Comparison of ENCODE assay signal across 11 cellular contexts in the genomic region with DNA sequence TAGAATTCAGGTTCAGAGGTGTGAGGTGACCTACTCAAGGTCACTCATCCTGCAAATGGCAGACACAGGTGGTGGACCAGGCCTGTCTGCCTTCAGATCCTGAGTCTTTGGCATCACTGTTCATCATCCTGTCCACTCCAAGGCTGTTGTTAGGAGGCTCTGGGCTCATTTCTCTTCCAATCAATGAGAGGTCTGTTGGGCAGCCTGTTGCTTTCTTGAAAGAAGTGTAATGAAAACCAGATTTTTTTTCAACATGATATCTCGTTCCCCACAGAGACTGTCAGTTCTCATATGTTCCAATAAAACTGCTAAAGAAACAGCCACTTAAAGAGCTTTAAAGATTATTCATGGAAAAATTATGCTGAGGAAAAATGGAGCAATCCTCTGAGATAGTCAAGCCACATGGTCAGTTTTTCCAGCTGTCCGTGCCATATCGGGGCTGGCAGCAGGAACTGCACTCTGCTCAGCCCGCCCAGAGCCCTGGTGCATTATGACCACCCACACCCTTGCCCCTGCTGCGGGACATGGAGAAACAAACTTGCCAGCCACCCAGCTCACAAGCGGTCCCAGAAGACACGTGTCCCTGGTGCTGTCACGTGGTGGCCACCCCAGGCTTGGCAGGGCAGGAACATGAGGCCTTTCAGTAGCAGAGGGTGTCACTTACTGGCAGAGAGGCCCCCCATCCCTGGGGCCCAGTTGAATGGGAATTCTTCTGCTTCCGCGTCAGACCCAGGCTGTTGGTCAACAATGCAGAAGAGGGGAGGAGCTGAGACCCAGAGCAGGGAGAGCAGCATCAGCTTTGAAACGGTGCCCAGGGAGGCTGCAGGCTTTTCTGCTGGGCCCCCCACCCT.
DNase-seq lines count a peak whose midpoint lies in the region; ATAC-seq and TF ChIP-seq lines count a peak whose summit lies in the region.
"Had no signal": no experiment of that assay in that cellular context is flagged by ENCODE, and none has a peak within 500 bp of the region (broad histone marks: within the 10 kb centered on the region; RNA-seq: fewer than 3 reads in every experiment).

No MANE protein-coding gene starts in this region.

- no peaks in the 10 kb centered on the region for H3K9me3 ChIP-seq in muscle layer of duodenum (ENCODE audit: control insufficient read depth in 1 of 2, low read length in 2 of 2)
- H3K9me3 ChIP-seq in tibial nerve, result no peaks in the 10 kb centered on the region

- H3K4me1 ChIP-seq in muscle layer of duodenum (ENCODE audit: control insufficient read depth in 1 of 2, insufficient read depth in 2 of 2, low read length in 2 of 2), result peaks cover 4 to 28% of the 10 kb centered on the region in 2 donors
- H3K4me1 ChIP-seq in tibial nerve, result peaks cover 0 to 51% (median 31%) of the 10 kb centered on the region in 4 donors

- no peak for TF ChIP-seq POLR2A in tibial nerve (IDR thresholded peaks at IDR 0.05)

- peak overlapping the region; percentile 85 for H3K27ac ChIP-seq in muscle layer of duodenum (ENCODE audit: low read length)
- peak overlapping the region; percentile 76 to 96 (median 85) for H3K27ac ChIP-seq in tibial nerve

- H3K4me3 ChIP-seq in fibroblast of the aortic adventitia (ENCODE audit: low read depth, low read length) (peak overlapping the region; percentile 11), muscle layer of duodenum (ENCODE audit: low read depth in 1 of 2, low read length in 2 of 2) (peak overlapping the region in 1 of 2 donors; percentile 32), tibial nerve (no peak overlapping the region)

- TF ChIP-seq CTCF in fibroblast of the aortic adventitia (IDR thresholded peaks at IDR 0.05; ENCODE audit: insufficient read depth, low read length), result no peak
- TF ChIP-seq CTCF in tibial nerve (IDR thresholded peaks at IDR 0.05), result no peak

- H3K27me3 ChIP-seq in muscle layer of duodenum (ENCODE audit: low read depth, low read length), result no peaks in the 10 kb centered on the region
- H3K27me3 ChIP-seq in tibial nerve, result no peaks in the 10 kb centered on the region

- DNase-seq in fibroblast of the aortic adventitia (ENCODE audit: low read depth) (peak; percentile 99), tibial nerve (ENCODE audit: low spot score in 2 of 2) (peak; percentile 82 to 86), DMS79 (lab: John Stamatoyannopoulos, UW) (no peak), LoVo (ENCODE audit: low spot score) (no peak), G401 (ENCODE audit: low spot score) (no peak)
- DNase-seq: activated CD4-positive, alpha-beta T cell treated with anti-CD3 and anti-CD28 coated beads, Interleukin-2, amount 50 U/mL, for 1 hour; NCI-H2171 treated with DMSO at 0.1 percent for 48 hours; stimulated activated naive CD8-positive, alpha-beta T cell treated with anti-CD3 and anti-CD28 coated beads, Interleukin-15, amount 100 ng/mL, for 72 hours had no signal

- peak; percentile 88 for ATAC-seq in SK-N-SH treated with all-trans-retinoic acid at 6 μM for 48 hours
- no peak for ATAC-seq in GM21390 (IDR thresholded peaks at IDR 0.05; ENCODE audit: unreplicated experiment)
- ATAC-seq: stimulated activated naive CD8-positive, alpha-beta T cell treated with anti-CD3 and anti-CD28 coated beads, Interleukin-15, amount 100 ng/mL, for 72 hours had no signal

- WGBS in tibial nerve, 2 donors, result 18 to 19% methylated on average over 8 to 9 of the region's 11 CpGs

- H3K36me3 ChIP-seq in muscle layer of duodenum (ENCODE audit: control insufficient read depth in 1 of 2, insufficient read depth in 2 of 2, low read length in 2 of 2), result no peaks in the 10 kb centered on the region
- no peaks in the 10 kb centered on the region for H3K36me3 ChIP-seq in tibial nerve

- peak; percentile 72 to 98 for TF ChIP-seq EP300 in tibial nerve (IDR thresholded peaks at IDR 0.05)

- in situ Hi-C loops in G401 (cut with HindIII; ENCODE audit: low sequenced_read_pairs), result no loop called here

TF ChIP-seq in SK-N-SH treated with all-trans-retinoic acid at 6 μM for 48 hours, 23 proteins besides CTCF, POLR2A, EP300 and RAD21:
- TF ChIP-seq ISL1 (CRISPR knock-in tag; IDR thresholded peaks at IDR 0.05) (peak; percentile 47), TCF4 (CRISPR knock-in tag; IDR thresholded peaks at IDR 0.05; ENCODE audit: borderline replicate concordance) (peak; percentile 27; the same call in 1 of the 2 replicates)
- TF ChIP-seq, protein P1, sequence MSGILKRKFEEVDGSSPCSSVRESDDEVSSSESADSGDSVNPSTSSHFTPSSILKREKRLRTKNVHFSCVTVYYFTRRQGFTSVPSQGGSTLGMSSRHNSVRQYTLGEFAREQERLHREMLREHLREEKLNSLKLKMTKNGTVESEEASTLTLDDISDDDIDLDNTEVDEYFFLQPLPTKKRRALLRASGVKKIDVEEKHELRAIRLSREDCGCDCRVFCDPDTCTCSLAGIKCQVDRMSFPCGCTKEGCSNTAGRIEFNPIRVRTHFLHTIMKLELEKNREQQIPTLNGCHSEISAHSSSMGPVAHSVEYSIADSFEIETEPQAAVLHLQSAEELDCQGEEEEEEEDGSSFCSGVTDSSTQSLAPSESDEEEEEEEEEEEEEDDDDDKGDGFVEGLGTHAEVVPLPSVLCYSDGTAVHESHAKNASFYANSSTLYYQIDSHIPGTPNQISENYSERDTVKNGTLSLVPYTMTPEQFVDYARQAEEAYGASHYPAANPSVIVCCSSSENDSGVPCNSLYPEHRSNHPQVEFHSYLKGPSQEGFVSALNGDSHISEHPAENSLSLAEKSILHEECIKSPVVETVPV (CRISPR knock-in tag; IDR thresholded peaks at IDR 0.05), result no peak

Comparison
In these comparisons a context has a peak if more than half of its experiments do, and no peak if none do; other contexts are left out.
1. DNase-seq: peak in fibroblast of the aortic adventitia (single experiment) and tibial nerve (2 of 2); none in DMS79 (single experiment), LoVo (single experiment) and G401 (single experiment).